ENCODE assay signal across 18 cellular contexts in the genomic region with DNA sequence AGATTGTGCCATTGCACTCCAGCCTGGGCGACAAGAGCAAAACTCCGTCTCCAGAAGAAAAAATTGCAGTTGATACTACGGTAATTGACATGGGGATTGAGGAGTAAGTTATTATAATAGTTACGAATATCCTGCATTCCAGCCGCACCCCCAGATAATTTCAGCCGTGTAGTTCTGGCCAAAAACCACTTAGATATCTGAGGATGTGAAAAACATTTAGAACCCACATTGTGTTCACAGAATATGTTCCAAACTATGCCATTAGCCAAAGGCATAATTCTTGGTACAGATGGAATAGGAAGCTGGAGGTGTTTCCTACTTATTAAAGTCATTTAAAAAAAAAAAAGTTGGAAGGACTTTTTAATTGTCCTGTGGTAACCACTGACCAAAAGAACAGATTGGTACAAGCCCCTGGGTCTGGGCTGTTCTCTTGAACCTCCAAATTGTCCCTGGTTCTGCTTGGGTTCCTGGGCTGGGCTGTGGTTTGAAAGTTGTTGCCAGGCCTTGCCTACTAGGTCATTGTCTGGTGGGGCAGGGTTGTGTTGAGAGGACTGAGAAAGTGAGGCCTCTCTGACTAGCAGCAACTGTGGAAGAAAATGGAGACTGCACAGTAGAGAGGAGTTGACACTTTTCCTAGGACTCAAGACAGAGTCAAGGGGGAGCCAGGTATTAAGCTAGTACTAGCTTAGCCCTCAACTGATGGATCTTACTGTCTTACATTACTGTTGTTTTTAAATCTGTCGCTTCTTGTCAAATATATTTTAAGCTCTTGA.
DNase-seq lines count a peak whose midpoint lies in the region; ATAC-seq, FAIRE-seq and TF ChIP-seq lines count a peak whose summit lies in the region.
"Had no signal": no experiment of that assay in that cellular context is flagged by ENCODE, and none has a peak within 500 bp of the region (broad histone marks: within the 10 kb centered on the region; RNA-seq: fewer than 3 reads in every experiment).

No MANE protein-coding gene starts in this region.

- H3K27me3 Mint-ChIP-seq in natural killer cell treated with Interleukin-12 subunit alpha and Interleukin-12 subunit beta and Interleukin-15 and Interleukin-18, amount 100 ng/mL, for 72 hours: no peaks in the 10 kb centered on the region
- no peaks in the 10 kb centered on the region for H3K27me3 Mint-ChIP-seq in natural killer cell (ENCODE audit: low read depth in 2 of 2)
- H3K27me3 Mint-ChIP-seq: dendritic cell treated with granulocyte-macrophage colony-stimulating factor and Interleukin-4, amounts not matched to agents 40 ng/mL and 50 ng/mL, for 4 days had no signal

- SMC1A ChIA-PET in GM12878 (lab: Charles Lee; ENCODE audit: uncharacterized antibody, unreplicated experiment): interaction anchor here (0.7 to 11.0 kb wide), 28 partner anchors 9 to 624 kb away, joined by 3 to 423 read pairs (median 7); no protein-coding TSS in a partner anchor

- TF ChIP-seq EP300 in GM12878 (IDR thresholded peaks at IDR 0.05; ENCODE audit: borderline replicate concordance in 1 of 2, control insufficient read depth in 1 of 2, low read depth in 2 of 2, low read length in 2 of 2): no peak

- H4K20me1 ChIP-seq in GM12878 (ENCODE audit: control insufficient read depth, insufficient read depth) (no peaks in the 10 kb centered on the region), keratinocyte (ENCODE audit: control insufficient read depth, extremely low read depth, insufficient read depth, low read length) (no peaks in the 10 kb centered on the region)

- POLR2A ChIA-PET in GM12878 (lab: Charles Lee): interaction anchor here (0.5 to 7.5 kb wide), 15 partner anchors 11 to 196 kb away, joined by 3 to 114 read pairs (median 5); no protein-coding TSS in a partner anchor

- H3K36me3 ChIP-seq in GM12878 (ENCODE audit: control insufficient read depth in 2 of 2, insufficient read depth in 2 of 2, low read length in 1 of 2) (no peaks in the 10 kb centered on the region; a peak in 1 of 4 replicates), keratinocyte (ENCODE audit: control insufficient read depth in 2 of 2, extremely low read depth in 1 of 2, insufficient read depth in 2 of 2, low read length in 2 of 2) (no peaks in the 10 kb centered on the region)
- H3K36me3 ChIP-seq: uterus had no signal

- H3K4me3 ChIP-seq in GM12878 (no peak overlapping the region), keratinocyte (ENCODE audit: control insufficient read depth in 2 of 3, extremely low read depth in 1 of 3, insufficient read depth in 2 of 3, low read depth in 1 of 3, low read length in 3 of 3) (no peak overlapping the region)
- H3K4me3 ChIP-seq: hepatocyte, stomach, uterus had no signal

- H3K9ac ChIP-seq in GM12878 (ENCODE audit: control insufficient read depth, insufficient read depth, low read length) (peak overlapping the region; percentile 52), keratinocyte (ENCODE audit: control insufficient read depth, extremely low read depth, insufficient read depth, low read length) (peak overlapping the region; percentile 58)

- no peaks in the 10 kb centered on the region; the same call in 1 of the 3 replicates for H3K9me3 ChIP-seq in GM12878 (replicated peaks; ENCODE audit: control insufficient read depth, insufficient read depth, low read length)
- H3K9me3 ChIP-seq in keratinocyte (ENCODE audit: control insufficient read depth, low read depth, low read length): no peaks in the 10 kb centered on the region
- H3K9me3 ChIP-seq: uterus had no signal

- no peak overlapping the region for H3K4me2 ChIP-seq in GM12878 (ENCODE audit: control insufficient read depth, insufficient read depth)
- H3K4me2 ChIP-seq in keratinocyte (ENCODE audit: control insufficient read depth, extremely low read depth, insufficient read depth, low read depth, low read length): peak overlapping the region; percentile 19
- H3K4me2 ChIP-seq: hepatocyte had no signal

- WGBS in GM12878 (ENCODE audit: insufficient coverage, insufficient replicate concordance, low lambda C conversion rate, missing lambda C conversion rate): 98% methylated on average over 7 of the region's 7 CpGs

- TF ChIP-seq CTCF in natural killer cell (IDR thresholded peaks at IDR 0.05) (no peak), GM12878 (IDR thresholded peaks at IDR 0.05 in 2 of 3, conservative IDR thresholded peaks at IDR 0.05 in 1 of 3; ENCODE audit: control insufficient read depth in 2 of 3, extremely low read depth in 1 of 3, insufficient read depth in 1 of 3, low read depth in 3 of 3, low read length in 3 of 3) (no peak), keratinocyte (optimal IDR thresholded peaks at IDR 0.05 in 1 of 3, IDR thresholded peaks at IDR 0.05 in 1 of 3, conservative IDR thresholded peaks at IDR 0.05 in 1 of 3; ENCODE audit: extremely low read depth in 1 of 3, insufficient read depth in 2 of 3, low read length in 3 of 3) (no peak)

- H3K4me1 Mint-ChIP-seq in natural killer cell treated with Interleukin-12 subunit alpha and Interleukin-12 subunit beta and Interleukin-15 and Interleukin-18, amount 100 ng/mL, for 72 hours (ENCODE audit: low read depth in 2 of 2): peaks cover 67 to 85% of the 10 kb centered on the region in 2 donors
- H3K4me1 Mint-ChIP-seq in natural killer cell: peaks cover 35 to 45% of the 10 kb centered on the region in 2 donors

- peaks cover 24% of the 10 kb centered on the region for H3K79me2 ChIP-seq in GM12878 (ENCODE audit: control insufficient read depth, insufficient read depth, low read length)
- no peaks in the 10 kb centered on the region for H3K79me2 ChIP-seq in keratinocyte (ENCODE audit: control insufficient read depth, insufficient read depth, low read length)
- H3K79me2 ChIP-seq: hepatocyte had no signal

- no peak for DNase-seq in natural killer cell treated with Interleukin-12 subunit alpha and Interleukin-12 subunit beta and Interleukin-15 and Interleukin-18, amount 100 ng/mL, for 72 hours (ENCODE audit: low spot score)
- DNase-seq in natural killer cell (no peak), GM12878 (ENCODE audit: low read depth, low spot score) (no peak), keratinocyte (ENCODE audit: low read depth, low spot score) (no peak), NCI-H1930 (lab: John Stamatoyannopoulos, UW) (no peak), pons (ENCODE audit: low spot score) (no peak)
- DNase-seq: CD8-positive, alpha-beta memory T cell; erythroblast; NCI-H1105 treated with DMSO at 0.1 percent for 48 hours; NCI-H2171 treated with DMSO at 0.1 percent for 48 hours; posterior cingulate gyrus; stomach; T-helper 2 cell; uterus had no signal

- peaks cover 52% of the 10 kb centered on the region for H3K4me1 ChIP-seq in GM12878 (ENCODE audit: control insufficient read depth, insufficient read depth, low read length)
- peaks cover 50% of the 10 kb centered on the region for H3K4me1 ChIP-seq in keratinocyte (ENCODE audit: control insufficient read depth, extremely low read depth, insufficient read depth, low read length)
- H3K4me1 ChIP-seq: uterus had no signal

- no peak for FAIRE-seq in GM12878 (lab: Jason Lieb, UNC)
- no peak for FAIRE-seq in keratinocyte (lab: Jason Lieb, UNC)

- peaks cover 20% of the 10 kb centered on the region for H3K36me3 Mint-ChIP-seq in natural killer cell treated with Interleukin-12 subunit alpha and Interleukin-12 subunit beta and Interleukin-15 and Interleukin-18, amount 100 ng/mL, for 72 hours
- no peaks in the 10 kb centered on the region for H3K36me3 Mint-ChIP-seq in natural killer cell

- RAD21 ChIA-PET in GM12878 (lab: Charles Lee; ENCODE audit: unreplicated experiment): interaction anchor here (0.5 to 10.7 kb wide), 26 partner anchors 10 to 623 kb away, joined by 3 to 482 read pairs (median 5); a partner anchor contains a TSS

- TF ChIP-seq RAD21 in GM12878 (IDR thresholded peaks at IDR 0.05; ENCODE audit: insufficient read depth, low read depth, low read length): no peak

- dilution Hi-C loops in keratinocyte (cut with MboI; ENCODE audit: extremely low pct_ligation_motif_present, low sequenced_read_pairs): no loop called here

- CTCF ChIA-PET in GM12878 (lab: Yijun Ruan, JAX): interaction anchor here (0.9 to 7.9 kb wide), 10 partner anchors 9 to 284 kb away, joined by 3 to 82 read pairs (median 7); no protein-coding TSS in a partner anchor

- peaks cover 6% of the 10 kb centered on the region for H3K9me3 Mint-ChIP-seq in natural killer cell treated with Interleukin-12 subunit alpha and Interleukin-12 subunit beta and Interleukin-15 and Interleukin-18, amount 100 ng/mL, for 72 hours
- H3K9me3 Mint-ChIP-seq in natural killer cell: no peaks in the 10 kb centered on the region
- H3K9me3 Mint-ChIP-seq: dendritic cell treated with granulocyte-macrophage colony-stimulating factor and Interleukin-4, amounts not matched to agents 40 ng/mL and 50 ng/mL, for 4 days had no signal

- in situ Hi-C loops in GM12878 (cut with MboI): loop anchor here (5.0 kb wide), 2 partner anchors 147 to 182 kb away; no protein-coding TSS in a partner anchor

- H3K27ac ChIP-seq in GM12878 (ENCODE audit: control insufficient read depth, insufficient read depth): peak overlapping the region; percentile 94
- peak overlapping the region; percentile 98 for H3K27ac ChIP-seq in keratinocyte (ENCODE audit: control insufficient read depth, insufficient read depth, low read length)
- H3K27ac ChIP-seq: hepatocyte, stomach, uterus had no signal

- H3K27me3 ChIP-seq in GM12878 (replicated peaks in 1 of 2; ENCODE audit: control insufficient read depth in 2 of 2, insufficient read depth in 2 of 2, low read length in 1 of 2) (no peaks in the 10 kb centered on the region), keratinocyte (ENCODE audit: control insufficient read depth, extremely low read depth, insufficient read depth, low read length) (no peaks in the 10 kb centered on the region)
- H3K27me3 ChIP-seq: hepatocyte, stomach, uterus had no signal

- peak overlapping the region; percentile 73 for H3K4me3 Mint-ChIP-seq in natural killer cell treated with Interleukin-12 subunit alpha and Interleukin-12 subunit beta and Interleukin-15 and Interleukin-18, amount 100 ng/mL, for 72 hours
- no peak overlapping the region for H3K4me3 Mint-ChIP-seq in natural killer cell
- H3K4me3 Mint-ChIP-seq: dendritic cell treated with granulocyte-macrophage colony-stimulating factor and Interleukin-4, amounts not matched to agents 40 ng/mL and 50 ng/mL, for 4 days had no signal

- no peak for TF ChIP-seq POLR2A in GM12878 (IDR thresholded peaks at IDR 0.05; ENCODE audit: low read depth, low read length)

- no peaks in the 10 kb centered on the region for H3K9me1 ChIP-seq in keratinocyte (ENCODE audit: control insufficient read depth, extremely low read depth, insufficient read depth, low read length)

- no peak for ATAC-seq in natural killer cell treated with Interleukin-12 subunit alpha and Interleukin-12 subunit beta and Interleukin-15 and Interleukin-18, amount 100 ng/mL, for 72 hours
- ATAC-seq in natural killer cell (no peak), GM12878 (peak; percentile 2; the same call in 2 of the 3 replicates), GM19328 (IDR thresholded peaks at IDR 0.05; ENCODE audit: unreplicated experiment) (no peak), GM21786 (IDR thresholded peaks at IDR 0.05; ENCODE audit: unreplicated experiment) (no peak)

- H2AFZ ChIP-seq in GM12878 (ENCODE audit: control insufficient read depth, low read depth, low read length) (peak overlapping the region; percentile 42), keratinocyte (ENCODE audit: control insufficient read depth, low read length) (peak overlapping the region; percentile 21)
- H2AFZ ChIP-seq: hepatocyte had no signal

- intact Hi-C loops in natural killer cell (cut with micrococcal nuclease) (no loop called here), GM12878 (cut with micrococcal nuclease; ENCODE audit: unreplicated experiment) (loop anchor here (5.0 kb wide), 1 partner anchor 623 kb away; no protein-coding TSS in a partner anchor)

- peak overlapping the region; percentile 78 to 86 for H3K27ac Mint-ChIP-seq in natural killer cell treated with Interleukin-12 subunit alpha and Interleukin-12 subunit beta and Interleukin-15 and Interleukin-18, amount 100 ng/mL, for 72 hours
- H3K27ac Mint-ChIP-seq in natural killer cell: peak overlapping the region in 1 of 2 donors; percentile 78
- H3K27ac Mint-ChIP-seq: dendritic cell treated with granulocyte-macrophage colony-stimulating factor and Interleukin-4, amounts not matched to agents 40 ng/mL and 50 ng/mL, for 4 days had no signal

- BruUV-seq in GM12878 (replicated peaks; lab: Mats Ljungman, UMichigan): no TSS peak
